ENCODE assay signal across 8 cellular contexts in genomic region chr7:99373086-99374066, GRCh38. TPM values are rescaled to one million over a fixed set of nuclear protein-coding genes. Genes with fewer than 3 reads are reported as not detected.
DNase-seq lines count a peak whose midpoint lies in the region; ATAC-seq and TF ChIP-seq lines count a peak whose summit lies in the region.

No MANE protein-coding gene starts in this region.

- H3K27me3 ChIP-seq in adipocyte (replicated peaks; ENCODE audit: control insufficient read depth, insufficient read depth, low read length) = no peaks in the 10 kb centered on the region
- no peaks in the 10 kb centered on the region for H3K27me3 ChIP-seq in liver (ENCODE audit: control insufficient read depth in 4 of 4, insufficient read depth in 4 of 4, low read length in 3 of 4)
- H3K27me3 ChIP-seq in thyroid gland = no peaks in the 10 kb centered on the region

- no peak for ATAC-seq in activated T-cell treated with anti-CD3 and anti-CD28 coated beads, Interleukin-2, amount 50 U/mL, for 4 hours

- intact Hi-C loops in thyroid gland (cut with DNase I) = no loop called here

- peak overlapping the region; percentile 85 to 90 for H3K27ac ChIP-seq in liver (ENCODE audit: low read depth in 1 of 2, low read length in 2 of 2)
- peak overlapping the region; percentile 83 to 96 (median 94) for H3K27ac ChIP-seq in thyroid gland

- TF ChIP-seq POLR2A in thyroid gland (IDR thresholded peaks at IDR 0.05) = no peak

- no peaks in the 10 kb centered on the region for H3K9me3 ChIP-seq in adipocyte (ENCODE audit: control insufficient read depth, low read length)
- H3K9me3 ChIP-seq in liver (ENCODE audit: control insufficient read depth in 4 of 4, low read length in 3 of 4) = no peaks in the 10 kb centered on the region
- H3K9me3 ChIP-seq in thyroid gland = no peaks in the 10 kb centered on the region

- H3K4me3 ChIP-seq in adipocyte (ENCODE audit: low read length) = peak overlapping the region; percentile 85
- H3K4me3 ChIP-seq in liver (ENCODE audit: low read depth in 1 of 3, low read length in 3 of 3) = peak overlapping the region in 2 of 3 donors; percentile 87 to 98
- H3K4me3 ChIP-seq in thyroid gland (replicated peaks in 1 of 3) = peak overlapping the region in 2 of 3 donors; percentile 47 to 93

- no peak for TF ChIP-seq RAD21 in liver (IDR thresholded peaks at IDR 0.05)

- no peaks in the 10 kb centered on the region for H3K9me3 Mint-ChIP-seq in activated T-cell treated with anti-CD3 and anti-CD28 coated beads, Interleukin-2, amount 50 U/mL, for 4 hours

- peaks cover 3% of the 10 kb centered on the region for H3K36me3 Mint-ChIP-seq in activated T-cell treated with anti-CD3 and anti-CD28 coated beads, Interleukin-2, amount 50 U/mL, for 4 hours (ENCODE audit: insufficient read depth)

- TF ChIP-seq CTCF in liver (IDR thresholded peaks at IDR 0.05; ENCODE audit: low read depth, low read length, missing input control) (no peak), thyroid gland (IDR thresholded peaks at IDR 0.05) (no peak)

- peaks cover 22% of the 10 kb centered on the region for H3K4me1 Mint-ChIP-seq in activated T-cell treated with anti-CD3 and anti-CD28 coated beads, Interleukin-2, amount 50 U/mL, for 4 hours (ENCODE audit: low read depth)

- H3K9ac ChIP-seq in adipocyte (ENCODE audit: low read length) = peak overlapping the region; percentile 87
- no peak overlapping the region for H3K9ac ChIP-seq in liver (ENCODE audit: low read depth in 1 of 2, low read length in 2 of 2)

- peaks cover 14% of the 10 kb centered on the region for H3K4me1 ChIP-seq in adipocyte (ENCODE audit: control insufficient read depth, insufficient read depth, low read length)
- peaks cover 7 to 23% (median 14%) of the 10 kb centered on the region in 4 donors for H3K4me1 ChIP-seq in liver (ENCODE audit: control insufficient read depth in 4 of 4, insufficient read depth in 4 of 4, low read length in 3 of 4)
- H3K4me1 ChIP-seq in thyroid gland = peaks cover 24 to 29% of the 10 kb centered on the region in 2 donors

- DNase-seq in activated T-cell treated with anti-CD3 and anti-CD28 coated beads, Interleukin-2, amount 50 U/mL, for 4 hours = no peak
- no peak for DNase-seq in activated T-cell treated with anti-CD3 and anti-CD28 coated beads for 4 hours
- no peak for DNase-seq in adipocyte (ENCODE audit: low read depth)
- DNase-seq in thyroid gland = peak in 1 of 2 donors; percentile 17
- no peak for DNase-seq in HuH-7 (ENCODE audit: low spot score)
- DNase-seq in stimulated activated CD4-positive, alpha-beta T cell treated with anti-CD3 and anti-CD28 coated beads, Interleukin-2, amount 100 ng/mL, for 24 hours = no peak
- DNase-seq in AG08395 (ENCODE audit: low spot score) = no peak

- WGBS in liver = 86% methylated on average over 42 of the region's 42 CpGs
- WGBS in thyroid gland, 2 donors = 81 to 84% methylated on average over 42 of the region's 42 CpGs

- H3K27me3 Mint-ChIP-seq in activated T-cell treated with anti-CD3 and anti-CD28 coated beads, Interleukin-2, amount 50 U/mL, for 4 hours (ENCODE audit: low read depth) = no peaks in the 10 kb centered on the region

- H3K4me3 Mint-ChIP-seq in activated T-cell treated with anti-CD3 and anti-CD28 coated beads, Interleukin-2, amount 50 U/mL, for 4 hours = peak overlapping the region; percentile 82

- H3K36me3 ChIP-seq in adipocyte (ENCODE audit: control insufficient read depth, insufficient read depth, low read length, severe bottlenecking) (peaks cover 14% of the 10 kb centered on the region), liver (ENCODE audit: control insufficient read depth in 4 of 4, insufficient read depth in 3 of 4, low read depth in 1 of 4, low read length in 3 of 4) (no peaks in the 10 kb centered on the region), thyroid gland (peaks cover 3 to 5% of the 10 kb centered on the region in 2 donors)

TF ChIP-seq in liver, 16 proteins besides CTCF, POLR2A, EP300 and RAD21:
- TF ChIP-seq NR2F2 (IDR thresholded peaks at IDR 0.05) = no peak
- TF ChIP-seq HNF4G (IDR thresholded peaks at IDR 0.05) = no peak
- TF ChIP-seq HNF4A (conservative IDR thresholded peaks at IDR 0.05) = no peak
- TF ChIP-seq YY1 (IDR thresholded peaks at IDR 0.05) = no peak
- TF ChIP-seq EGR1 (IDR thresholded peaks at IDR 0.05; ENCODE audit: low read depth in 2 of 2) = no peak
- TF ChIP-seq GABPA (IDR thresholded peaks at IDR 0.05 in 1 of 2, conservative IDR thresholded peaks at IDR 0.05 in 1 of 2) = no peak
- TF ChIP-seq, protein P1, sequence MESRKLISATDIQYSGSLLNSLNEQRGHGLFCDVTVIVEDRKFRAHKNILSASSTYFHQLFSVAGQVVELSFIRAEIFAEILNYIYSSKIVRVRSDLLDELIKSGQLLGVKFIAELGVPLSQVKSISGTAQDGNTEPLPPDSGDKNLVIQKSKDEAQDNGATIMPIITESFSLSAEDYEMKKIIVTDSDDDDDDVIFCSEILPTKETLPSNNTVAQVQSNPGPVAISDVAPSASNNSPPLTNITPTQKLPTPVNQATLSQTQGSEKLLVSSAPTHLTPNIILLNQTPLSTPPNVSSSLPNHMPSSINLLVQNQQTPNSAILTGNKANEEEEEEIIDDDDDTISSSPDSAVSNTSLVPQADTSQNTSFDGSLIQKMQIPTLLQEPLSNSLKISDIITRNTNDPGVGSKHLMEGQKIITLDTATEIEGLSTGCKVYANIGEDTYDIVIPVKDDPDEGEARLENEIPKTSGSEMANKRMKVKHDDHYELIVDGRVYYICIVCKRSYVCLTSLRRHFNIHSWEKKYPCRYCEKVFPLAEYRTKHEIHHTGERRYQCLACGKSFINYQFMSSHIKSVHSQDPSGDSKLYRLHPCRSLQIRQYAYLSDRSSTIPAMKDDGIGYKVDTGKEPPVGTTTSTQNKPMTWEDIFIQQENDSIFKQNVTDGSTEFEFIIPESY (IDR thresholded peaks at IDR 0.05) = no peak
- TF ChIP-seq, protein P2, sequence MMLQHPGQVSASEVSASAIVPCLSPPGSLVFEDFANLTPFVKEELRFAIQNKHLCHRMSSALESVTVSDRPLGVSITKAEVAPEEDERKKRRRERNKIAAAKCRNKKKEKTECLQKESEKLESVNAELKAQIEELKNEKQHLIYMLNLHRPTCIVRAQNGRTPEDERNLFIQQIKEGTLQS (IDR thresholded peaks at IDR 0.05) = no peak
- TF ChIP-seq MAX (IDR thresholded peaks at IDR 0.05) = no peak
- no peak for TF ChIP-seq JUND (IDR thresholded peaks at IDR 0.05)
- no peak for TF ChIP-seq TAF1 (conservative IDR thresholded peaks at IDR 0.05)
- TF ChIP-seq REST (IDR thresholded peaks at IDR 0.05) = no peak
- TF ChIP-seq RXRA (IDR thresholded peaks at IDR 0.05) = no peak
- no peak for TF ChIP-seq FOXA2 (IDR thresholded peaks at IDR 0.05)
- TF ChIP-seq FOXA1 (IDR thresholded peaks at IDR 0.05) = no peak
- TF ChIP-seq SP1 (IDR thresholded peaks at IDR 0.05) = no peak

RNA-seq across cellular contexts. Expression of gene ARPC1B, which starts 1.2 kb away (rescaled TPM):
- total RNA-seq in activated T-cell treated with anti-CD3 and anti-CD28 coated beads, Interleukin-2, amount 50 U/mL, for 4 hours = 100 to 1,000 TPM; 240 to 282 (median 274) TPM
- total RNA-seq in liver = 100 to 1,000 TPM; 111 to 182 TPM
- 100 to 1,000 TPM in 1 of 2 donors, 10 to 100 TPM in 1; 43.9 to 112 TPM for polyA plus RNA-seq in liver
- 100 to 1,000 TPM; 214 to 273 (median 228) TPM for total RNA-seq in thyroid gland

RNA-seq across cellular contexts. Expression of gene PDAP1, which starts 35.0 kb away (rescaled TPM):
- 100 to 1,000 TPM; 231 to 255 (median 235) TPM for total RNA-seq in activated T-cell treated with anti-CD3 and anti-CD28 coated beads, Interleukin-2, amount 50 U/mL, for 4 hours
- 10 to 100 TPM; 11.6 to 48.5 TPM for total RNA-seq in liver
- polyA plus RNA-seq in liver = 10 to 100 TPM; 14.6 to 83.6 TPM
- 100 to 1,000 TPM in 2 of 4 donors, 10 to 100 TPM in 2; 73.9 to 112 (median 93.2) TPM for total RNA-seq in thyroid gland

RNA-seq across cellular contexts. Expression of gene BUD31, which starts 35.4 kb away (rescaled TPM):
- 100 to 1,000 TPM; 174 to 231 (median 178) TPM for total RNA-seq in activated T-cell treated with anti-CD3 and anti-CD28 coated beads, Interleukin-2, amount 50 U/mL, for 4 hours
- total RNA-seq in liver (10 to 100 TPM; 18.5 to 28.6 TPM), thyroid gland (10 to 100 TPM; 41.9 to 89.1 (median 65.4) TPM)
- 10 to 100 TPM; 35.4 to 55.9 TPM for polyA plus RNA-seq in liver

RNA-seq across cellular contexts. Expression of gene ARPC1A, which starts 47.7 kb away (rescaled TPM):
- total RNA-seq in activated T-cell treated with anti-CD3 and anti-CD28 coated beads, Interleukin-2, amount 50 U/mL, for 4 hours = 10 to 100 TPM; 81.5 to 85.5 (median 81.9) TPM
- total RNA-seq in liver (10 to 100 TPM; 46.7 to 60.1 TPM), thyroid gland (100 to 1,000 TPM; 120 to 183 (median 147) TPM)
- polyA plus RNA-seq in liver = 10 to 100 TPM; 61.5 to 84.0 TPM
